ENCODE assay signal across 8 cellular contexts in genomic region chr12:89863968-89864367, GRCh38.
DNase-seq lines count a peak whose midpoint lies in the region; ATAC-seq, FAIRE-seq and TF ChIP-seq lines count a peak whose summit lies in the region.

No MANE protein-coding gene starts in this region.

- peak overlapping the region; percentile 89 for H3K27ac ChIP-seq in GM12878 (ENCODE audit: control insufficient read depth, insufficient read depth)
- peak overlapping the region in 18 of 21 experiments; percentile 9 to 96 (median 70) for H3K27ac ChIP-seq in skin epidermis

- intact Hi-C loops in GM12878 (cut with micrococcal nuclease; ENCODE audit: unreplicated experiment): loop anchor here (1.0 to 5.0 kb wide), 4 partner anchors 16 to 103 kb away; no protein-coding TSS in a partner anchor

- BruUV-seq in GM12878 (replicated peaks; lab: Mats Ljungman, UMichigan): no TSS peak

- CTCF ChIA-PET in GM12878 (lab: Yijun Ruan, JAX): interaction anchor here (0.8 to 1.8 kb wide), 10 partner anchors 10 to 321 kb away, joined by 3 to 7 read pairs (median 4); no protein-coding TSS in a partner anchor

- peak in 1 of 2 experiments; percentile 3; a peak in 1 of 4 replicates for TF ChIP-seq EP300 in GM12878 (IDR thresholded peaks at IDR 0.05; ENCODE audit: borderline replicate concordance in 1 of 2, control insufficient read depth in 1 of 2, low read depth in 2 of 2, low read length in 2 of 2)

- H2AFZ ChIP-seq in GM12878 (ENCODE audit: control insufficient read depth, low read depth, low read length): peak overlapping the region; percentile 75

- DNase-seq in SIG-M5 treated with dmso at 0.1 percent for 504 hours (lab: John Stamatoyannopoulos, UW; ENCODE audit: unreplicated experiment) (peak; percentile 17), SIG-M5 (lab: John Stamatoyannopoulos, UW) (no peak), KBM-7 (peak; percentile 41), GM12878 (ENCODE audit: low read depth, low spot score) (no peak), OCI-M2 (lab: John Stamatoyannopoulos, UW; ENCODE audit: unreplicated experiment) (no peak), D721Med (ENCODE audit: insufficient read length, low spot score) (no peak)

- POLR2A ChIA-PET in GM12878 (lab: Charles Lee): interaction anchor here (0.5 to 3.2 kb wide), 13 partner anchors 8 to 237 kb away, joined by 3 to 12 read pairs (median 4); partner anchors contain the start of gene ATP2B1

- ATAC-seq in GM12878: peak; percentile 56
- no peak for ATAC-seq in GM21717 (IDR thresholded peaks at IDR 0.05; ENCODE audit: unreplicated experiment)

- FAIRE-seq in GM12878 (lab: Jason Lieb, UNC) (peak; percentile 66), D721Med (lab: Jason Lieb, UNC) (no peak)

- H3K27me3 ChIP-seq in GM12878 (replicated peaks in 1 of 2; ENCODE audit: control insufficient read depth in 2 of 2, insufficient read depth in 2 of 2, low read length in 1 of 2): no peaks in the 10 kb centered on the region

- no peak for TF ChIP-seq CTCF in GM12878 (IDR thresholded peaks at IDR 0.05 in 2 of 3, conservative IDR thresholded peaks at IDR 0.05 in 1 of 3; ENCODE audit: control insufficient read depth in 2 of 3, extremely low read depth in 1 of 3, insufficient read depth in 1 of 3, low read depth in 3 of 3, low read length in 3 of 3)
- no peak for TF ChIP-seq CTCF in D721Med (IDR thresholded peaks at IDR 0.05; ENCODE audit: insufficient read depth, missing control alignments)

- in situ Hi-C loops in KBM-7 (cut with MboI; ENCODE audit: low pct_unique_long_range_greater_than_20kb, low sequenced_read_pairs) (no loop called here), GM12878 (cut with MboI) (no loop called here)

- peaks cover 25% of the 10 kb centered on the region for H3K4me1 ChIP-seq in GM12878 (ENCODE audit: control insufficient read depth, insufficient read depth, low read length)

- H3K4me3 ChIP-seq in GM12878: peak overlapping the region; percentile 60
- H3K4me3 ChIP-seq in skin epidermis: no peak overlapping the region

- H3K36me3 ChIP-seq in GM12878 (ENCODE audit: control insufficient read depth in 2 of 2, insufficient read depth in 2 of 2, low read length in 1 of 2): no peaks in the 10 kb centered on the region

- TF ChIP-seq RAD21 in GM12878 (IDR thresholded peaks at IDR 0.05; ENCODE audit: insufficient read depth, low read depth, low read length): no peak

- no peaks in the 10 kb centered on the region; the same call in 1 of the 3 replicates for H3K9me3 ChIP-seq in GM12878 (replicated peaks; ENCODE audit: control insufficient read depth, insufficient read depth, low read length)

- peak overlapping the region; percentile 47 for H3K9ac ChIP-seq in GM12878 (ENCODE audit: control insufficient read depth, insufficient read depth, low read length)

- H3K4me2 ChIP-seq in GM12878 (ENCODE audit: control insufficient read depth, insufficient read depth): peak overlapping the region; percentile 65

- H3K79me2 ChIP-seq in GM12878 (ENCODE audit: control insufficient read depth, insufficient read depth, low read length): no peaks in the 10 kb centered on the region

- SMC1A ChIA-PET in GM12878 (lab: Charles Lee; ENCODE audit: uncharacterized antibody, unreplicated experiment): interaction anchor here (0.6 to 2.8 kb wide), 29 partner anchors 8 to 1784 kb away, joined by 3 to 49 read pairs (median 4); no protein-coding TSS in a partner anchor

- no peaks in the 10 kb centered on the region for H4K20me1 ChIP-seq in GM12878 (ENCODE audit: control insufficient read depth, insufficient read depth)

- TF ChIP-seq POLR2A in GM12878 (IDR thresholded peaks at IDR 0.05; ENCODE audit: low read depth, low read length): no peak

- RAD21 ChIA-PET in GM12878 (lab: Charles Lee; ENCODE audit: unreplicated experiment): interaction anchor here (0.8 to 3.6 kb wide), 21 partner anchors 13 to 235 kb away, joined by 3 to 21 read pairs (median 6); partner anchors contain the start of gene ATP2B1

TF ChIP-seq in GM12878, 131 proteins besides CTCF, POLR2A, EP300 and RAD21:
- TF ChIP-seq SPI1 (IDR thresholded peaks at IDR 0.05; ENCODE audit: borderline replicate concordance, insufficient read depth, low read depth, low read length) (peak; percentile 38; the same call in 1 of the 2 replicates), RCOR1 (conservative IDR thresholded peaks at IDR 0.05; ENCODE audit: low read depth, low read length) (0 out of 2 replicates have a peak, but pooled peaks have one; percentile 5), MTA2 (IDR thresholded peaks at IDR 0.05; ENCODE audit: low read depth) (0 out of 2 replicates have a peak, but pooled peaks have one; percentile 3), RB1 (IDR thresholded peaks at IDR 0.05; ENCODE audit: borderline replicate concordance) (no peak)

Comparison
In these comparisons a context has a peak if more than half of its experiments do, and no peak if none do; other contexts are left out.
1. DNase-seq: peak in SIG-M5 treated with dmso at 0.1 percent for 504 hours (single experiment) and KBM-7 (single experiment); none in SIG-M5 (single experiment), GM12878 (single experiment), OCI-M2 (single experiment) and D721Med (single experiment).